ENCODE assay signal across 8 cellular contexts in the genomic region with DNA sequence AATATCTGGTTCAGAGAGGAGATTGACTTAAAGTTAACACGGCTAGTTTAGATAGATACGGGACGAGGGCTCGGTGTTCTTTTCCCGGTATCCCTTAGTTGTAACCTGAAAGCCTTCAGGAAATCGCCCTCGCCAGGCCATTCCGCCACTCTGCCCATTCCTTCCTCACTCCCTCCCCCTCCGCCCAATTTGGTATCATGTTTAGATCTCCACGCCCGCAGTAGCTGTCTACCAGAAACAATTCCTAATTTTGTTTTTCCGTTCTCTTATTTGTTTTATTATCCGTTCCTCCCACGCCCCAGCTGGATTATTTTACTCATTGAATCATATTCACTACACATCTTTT. TPM values are rescaled to one million over a fixed set of nuclear protein-coding genes. Genes with fewer than 3 reads are reported as not detected.
DNase-seq lines count a peak whose midpoint lies in the region; ATAC-seq lines count a peak whose summit lies in the region.

No MANE protein-coding gene starts in this region.

- H3K9me3 ChIP-seq in SK-N-MC (ENCODE audit: low read depth, low read length) = no peaks in the 10 kb centered on the region

- peak overlapping the region; percentile 44; the same call in 1 of the 2 replicates for H3K27ac ChIP-seq in SK-N-MC

- H3K4me1 Mint-ChIP-seq in stimulated activated naive B cell treated with anti-CD40 and anti-IgM and Interleukin-4, amounts not matched to agents 10 μg/mL and 1 μg/mL and 100 μg/mL, for 72 hours = peaks cover 19 to 40% of the 10 kb centered on the region in 2 donors

- H3K9me3 Mint-ChIP-seq in stimulated activated naive B cell treated with anti-CD40 and anti-IgM and Interleukin-4, amounts not matched to agents 10 μg/mL and 1 μg/mL and 100 μg/mL, for 72 hours = no peaks in the 10 kb centered on the region

- peak; percentile 9 for ATAC-seq in HG02943 (IDR thresholded peaks at IDR 0.05; ENCODE audit: low read depth, unreplicated experiment)
- ATAC-seq in left lobe of liver = peak; percentile 57
- ATAC-seq in stimulated activated naive B cell treated with anti-CD40 and anti-IgM and Interleukin-4, amounts not matched to agents 10 μg/mL and 1 μg/mL and 100 μg/mL, for 72 hours (replicated peaks) = peak in 1 of 2 donors; percentile 3
- ATAC-seq in HG03565 (IDR thresholded peaks at IDR 0.05; ENCODE audit: unreplicated experiment) = no peak

- H3K4me3 ChIP-seq in SK-N-MC = peak overlapping the region; percentile 99

- H3K27ac Mint-ChIP-seq in stimulated activated naive B cell treated with anti-CD40 and anti-IgM and Interleukin-4, amounts not matched to agents 10 μg/mL and 1 μg/mL and 100 μg/mL, for 72 hours = peak overlapping the region; percentile 99

- peak overlapping the region; percentile 99 for H3K4me3 Mint-ChIP-seq in stimulated activated naive B cell treated with anti-CD40 and anti-IgM and Interleukin-4, amounts not matched to agents 10 μg/mL and 1 μg/mL and 100 μg/mL, for 72 hours

- peaks cover 2% of the 10 kb centered on the region; the same call in 1 of the 2 replicates for H3K36me3 ChIP-seq in SK-N-MC (ENCODE audit: insufficient read depth, low read length)

- no peaks in the 10 kb centered on the region for H3K27me3 Mint-ChIP-seq in stimulated activated naive B cell treated with anti-CD40 and anti-IgM and Interleukin-4, amounts not matched to agents 10 μg/mL and 1 μg/mL and 100 μg/mL, for 72 hours

- H3K36me3 Mint-ChIP-seq in stimulated activated naive B cell treated with anti-CD40 and anti-IgM and Interleukin-4, amounts not matched to agents 10 μg/mL and 1 μg/mL and 100 μg/mL, for 72 hours = no peaks in the 10 kb centered on the region

- DNase-seq in NCI-H82 (lab: John Stamatoyannopoulos, UW) (peak; percentile 83), NCI-H82 treated with DMSO at 0.1 percent for 48 hours (lab: John Stamatoyannopoulos, UW; ENCODE audit: unreplicated experiment) (no peak), SK-N-MC (ENCODE audit: low read depth, low spot score) (no peak), cerebellar cortex (ENCODE audit: low spot score) (peak; percentile 77), left lobe of liver (ENCODE audit: low spot score) (peak; percentile 47)
- DNase-seq in stimulated activated naive B cell treated with anti-CD40 and anti-IgM and Interleukin-4, amounts not matched to agents 10 μg/mL and 1 μg/mL and 100 μg/mL, for 72 hours = no peak

- H3K9ac ChIP-seq in SK-N-MC (ENCODE audit: insufficient read length) = peak overlapping the region; percentile 86

RNA-seq across cellular contexts. Expression of gene VAMP4, which starts 0.7 kb away (rescaled TPM):
- total RNA-seq in left lobe of liver = 8.0 TPM

RNA-seq across cellular contexts. Expression of gene METTL13, which starts 38.9 kb away (rescaled TPM):
- 14.4 TPM for total RNA-seq in left lobe of liver

Comparison
In these comparisons a context has a peak if more than half of its experiments do, and no peak if none do; other contexts are left out.
1. DNase-seq: peak in NCI-H82 (single experiment), cerebellar cortex (single experiment) and left lobe of liver (single experiment); none in NCI-H82 treated with DMSO at 0.1 percent for 48 hours (single experiment), SK-N-MC (single experiment) and stimulated activated naive B cell treated with anti-CD40 and anti-IgM and Interleukin-4, amounts not matched to agents 10 μg/mL and 1 μg/mL and 100 μg/mL, for 72 hours (single experiment).